In the genomic region with DNA sequence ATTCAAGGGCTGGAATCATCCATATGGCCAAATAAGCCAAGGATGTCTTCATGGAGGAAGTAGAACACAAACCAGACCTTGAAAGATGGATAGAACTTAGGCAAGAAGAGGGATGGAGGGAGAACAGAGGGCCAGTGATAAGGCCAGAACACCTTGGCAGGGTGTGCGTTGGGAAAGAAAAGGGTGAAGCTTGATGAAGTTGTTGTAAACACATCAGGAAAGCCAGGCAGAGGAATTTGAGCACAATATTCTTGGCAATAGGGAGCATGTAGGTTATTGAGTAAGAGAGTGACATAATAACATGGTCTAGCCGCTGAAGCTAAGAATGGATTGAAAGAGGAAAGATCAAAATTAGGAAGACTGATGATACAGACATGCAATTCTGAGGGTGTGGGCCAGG, we compare ENCODE assay signal across 29 cellular contexts. TPM values are rescaled to one million over a fixed set of nuclear protein-coding genes. Genes with fewer than 3 reads are reported as not detected.
"Had no signal": no experiment of that assay in that cellular context is flagged by ENCODE, and none has a peak within 500 bp of the region (broad histone marks: within the 10 kb centered on the region; RNA-seq: fewer than 3 reads in every experiment).

No MANE protein-coding gene starts in this region.

- H3K9me3 Mint-ChIP-seq: activated CD4-positive, alpha-beta memory T cell treated with anti-CD3 and anti-CD28 coated beads for 36 hours; activated T-cell treated with anti-CD3 and anti-CD28 coated beads, Interleukin-2, amount 50 U/mL, for 4 hours; T-helper 1 cell treated with Interleukin-12 subunit alpha and Interleukin-12 subunit beta and Interleukin-4 antibody, amounts not matched to agents 30 μg/mL and 1 μg/mL, for 36 hours had no signal

- H3K36me3 Mint-ChIP-seq: activated CD4-positive, alpha-beta memory T cell treated with anti-CD3 and anti-CD28 coated beads for 36 hours had no signal

- H3K27ac ChIP-seq: coronary artery, KMS-11, PC-9 had no signal

- H3K36me3 ChIP-seq: MG63 had no signal

- DNase-seq: activated CD4-positive, alpha-beta memory T cell treated with anti-CD3 and anti-CD28 coated beads for 36 hours; activated CD4-positive, alpha-beta T cell treated with anti-CD3 and anti-CD28 coated beads for 48 hours; activated CD4-positive, CD25-positive, alpha-beta regulatory T cell treated with anti-CD3 and anti-CD28 coated beads, Interleukin-2, amount 50 U/mL, for 72 hours; activated CD8-positive, alpha-beta memory T cell treated with anti-CD3 and anti-CD28 coated beads for 24 hours; activated effector memory CD4-positive, alpha-beta T cell treated with anti-CD3 and anti-CD28 coated beads, Interleukin-2, amount 50 U/mL, for 16 hours; activated naive CD4-positive, alpha-beta T cell treated with Interleukin-2 at 50 U/mL for 16 hours; activated T-cell treated with anti-CD3 and anti-CD28 coated beads, Interleukin-2, amount 50 U/mL, for 4 hours; aorta; central memory CD4-positive, alpha-beta T cell; MG63; NCI-H1092; NCI-H1417; NCI-H1694; NCI-H2029; NCI-H2107; NCI-H2171 treated with DMSO at 0.1 percent for 48 hours; NCI-H226; NCI-H526 treated with DMSO at 0.1 percent for 48 hours; NCI-H82; PC-9; SHP77 treated with DMSO at 0.1 percent for 48 hours had no signal

- H3K4me3 Mint-ChIP-seq: activated CD4-positive, alpha-beta memory T cell treated with anti-CD3 and anti-CD28 coated beads for 36 hours; activated naive CD8-positive, alpha-beta T cell; activated T-cell treated with anti-CD3 and anti-CD28 coated beads, Interleukin-2, amount 50 U/mL, for 4 hours; T-helper 1 cell treated with Interleukin-12 subunit alpha and Interleukin-12 subunit beta and Interleukin-4 antibody, amounts not matched to agents 30 μg/mL and 1 μg/mL, for 36 hours; WTC11 had no signal

- H3K9me3 ChIP-seq: MG63 had no signal

- H3K27me3 Mint-ChIP-seq: activated CD4-positive, alpha-beta memory T cell treated with anti-CD3 and anti-CD28 coated beads for 36 hours; activated naive CD8-positive, alpha-beta T cell had no signal

- ATAC-seq: activated T-cell treated with anti-CD3 and anti-CD28 coated beads, Interleukin-2, amount 50 U/mL, for 4 hours; SK-N-SH treated with all-trans-retinoic acid at 6 μM for 48 hours; WTC11 had no signal

- H3K4me3 ChIP-seq: coronary artery, MG63, PC-9 had no signal

- H3K27ac Mint-ChIP-seq: activated CD4-positive, alpha-beta memory T cell treated with anti-CD3 and anti-CD28 coated beads for 36 hours; activated naive CD8-positive, alpha-beta T cell; T-helper 1 cell treated with Interleukin-12 subunit alpha and Interleukin-12 subunit beta and Interleukin-4 antibody, amounts not matched to agents 30 μg/mL and 1 μg/mL, for 36 hours; WTC11 had no signal

- H3K27me3 ChIP-seq: MG63 had no signal

RNA-seq across cellular contexts. Expression of gene SLC14A2, which starts 40.9 kb away (rescaled TPM):
- total RNA-seq: activated T-cell treated with anti-CD3 and anti-CD28 coated beads, Interleukin-2, amount 50 U/mL, for 4 hours; bronchial epithelial cell; chondrocyte; PC-9 had no signal
